ENCODE assay signal across 11 cellular contexts in the genomic region with DNA sequence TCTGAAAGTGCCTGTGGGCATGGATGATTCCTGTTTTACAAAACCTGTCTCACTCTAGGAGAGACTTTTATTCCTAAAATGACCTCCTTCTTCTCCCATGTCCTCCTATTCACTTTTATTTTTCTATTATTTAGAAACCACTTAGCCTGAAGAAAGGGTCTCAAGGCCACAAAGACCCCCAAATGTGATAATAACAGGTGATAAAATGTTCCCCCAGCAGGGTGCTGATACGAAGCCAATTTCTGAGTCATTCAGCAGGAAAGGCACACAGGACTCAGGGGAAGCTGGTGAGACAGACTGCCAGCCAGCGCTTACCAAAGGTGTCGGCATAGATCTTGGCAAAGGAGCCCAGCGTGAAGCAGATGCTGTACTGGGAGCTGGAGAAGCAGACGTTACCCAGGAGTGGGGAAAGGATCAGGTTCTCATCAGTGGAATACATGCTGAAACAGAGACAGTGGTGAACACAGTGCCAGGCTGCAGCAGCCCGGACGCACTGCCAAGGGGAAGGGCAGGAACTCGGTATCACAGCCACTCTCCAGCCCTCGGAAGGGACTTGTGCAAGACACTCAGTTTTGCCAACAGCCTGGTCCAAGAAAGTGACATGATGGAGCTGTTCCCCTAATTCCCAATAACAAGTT. TPM values are rescaled to one million over a fixed set of nuclear protein-coding genes. Genes with fewer than 3 reads are reported as not detected.
A peak's percentile ranks its signal among the peaks of the same experiment; 100 is the strongest.
DNase-seq lines count a peak whose midpoint lies in the region; ATAC-seq and TF ChIP-seq lines count a peak whose summit lies in the region.
"Had no signal": no experiment of that assay in that cellular context is flagged by ENCODE, and none has a peak within 500 bp of the region (broad histone marks: within the 10 kb centered on the region; RNA-seq: fewer than 3 reads in every experiment).

No MANE protein-coding gene starts in this region.

- no peak overlapping the region for H3K4me3 Mint-ChIP-seq in WTC11

- no peak for DNase-seq in Right ventricle myocardium inferior (ENCODE audit: missing footprints)
- no peak for DNase-seq in cardiac septum (ENCODE audit: low spot score)
- no peak for DNase-seq in WTC11 (ENCODE audit: low spot score)
- peak; percentile 4 for DNase-seq in kidney tubule cell (ENCODE audit: low spot score)
- no peak for DNase-seq in activated CD4-positive, alpha-beta T cell treated with anti-CD3 and anti-CD28 coated beads, Interleukin-2, amount 50 U/mL, for 48 hours
- DNase-seq in DMS53 (lab: John Stamatoyannopoulos, UW) = no peak
- DNase-seq in amniotic stem cell (lab: John Stamatoyannopoulos, UW) = no peak
- DNase-seq: NCI-H1436 treated with DMSO at 0.1 percent for 48 hours, right lobe of liver, trophoblast cell had no signal

- no peak for TF ChIP-seq CTCF in WTC11 (IDR thresholded peaks at IDR 0.05)

- H3K27me3 Mint-ChIP-seq in WTC11 (ENCODE audit: low read depth) = no peaks in the 10 kb centered on the region

- CTCF ChIA-PET in WTC11 (lab: Charles Lee) = no interaction called here

- POLR2A ChIA-PET in WTC11 (lab: Charles Lee) = no interaction called here

- intact Hi-C loops in Right ventricle myocardium inferior (cut with DNase I) = no loop called here
- intact Hi-C loops in cardiac septum (cut with DNase I) = no loop called here

- H3K36me3 Mint-ChIP-seq in WTC11 = peaks cover 71% of the 10 kb centered on the region

- ATAC-seq in Right ventricle myocardium inferior (peak; percentile 89), WTC11 (no peak), GM21447 (IDR thresholded peaks at IDR 0.05; ENCODE audit: unreplicated experiment) (no peak)

- H3K4me1 Mint-ChIP-seq in WTC11 = no peaks in the 10 kb centered on the region

- 0 out of 2 replicates have a peak overlapping the region, but pooled peaks have one; percentile 7 for H3K27ac Mint-ChIP-seq in WTC11

- no peaks in the 10 kb centered on the region for H3K9me3 Mint-ChIP-seq in WTC11

TF ChIP-seq in WTC11, 78 proteins besides CTCF, POLR2A, EP300 and RAD21:
- TF ChIP-seq CREB1 (CRISPR knock-in tag; IDR thresholded peaks at IDR 0.05) = no peak
- TF ChIP-seq, protein P1, sequence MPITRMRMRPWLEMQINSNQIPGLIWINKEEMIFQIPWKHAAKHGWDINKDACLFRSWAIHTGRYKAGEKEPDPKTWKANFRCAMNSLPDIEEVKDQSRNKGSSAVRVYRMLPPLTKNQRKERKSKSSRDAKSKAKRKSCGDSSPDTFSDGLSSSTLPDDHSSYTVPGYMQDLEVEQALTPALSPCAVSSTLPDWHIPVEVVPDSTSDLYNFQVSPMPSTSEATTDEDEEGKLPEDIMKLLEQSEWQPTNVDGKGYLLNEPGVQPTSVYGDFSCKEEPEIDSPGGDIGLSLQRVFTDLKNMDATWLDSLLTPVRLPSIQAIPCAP (CRISPR knock-in tag; IDR thresholded peaks at IDR 0.05) = no peak
- no peak for TF ChIP-seq CBFB (CRISPR knock-in tag; IDR thresholded peaks at IDR 0.05; ENCODE audit: low read depth)
- TF ChIP-seq, protein P2, sequence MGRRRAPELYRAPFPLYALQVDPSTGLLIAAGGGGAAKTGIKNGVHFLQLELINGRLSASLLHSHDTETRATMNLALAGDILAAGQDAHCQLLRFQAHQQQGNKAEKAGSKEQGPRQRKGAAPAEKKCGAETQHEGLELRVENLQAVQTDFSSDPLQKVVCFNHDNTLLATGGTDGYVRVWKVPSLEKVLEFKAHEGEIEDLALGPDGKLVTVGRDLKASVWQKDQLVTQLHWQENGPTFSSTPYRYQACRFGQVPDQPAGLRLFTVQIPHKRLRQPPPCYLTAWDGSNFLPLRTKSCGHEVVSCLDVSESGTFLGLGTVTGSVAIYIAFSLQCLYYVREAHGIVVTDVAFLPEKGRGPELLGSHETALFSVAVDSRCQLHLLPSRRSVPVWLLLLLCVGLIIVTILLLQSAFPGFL (CRISPR knock-in tag; IDR thresholded peaks at IDR 0.05; ENCODE audit: borderline replicate concordance) = no peak
- TF ChIP-seq TEAD4 (CRISPR knock-in tag; IDR thresholded peaks at IDR 0.05) = no peak
- no peak for TF ChIP-seq TP53 (CRISPR knock-in tag; IDR thresholded peaks at IDR 0.05)
- no peak for TF ChIP-seq ELF4 (CRISPR knock-in tag; IDR thresholded peaks at IDR 0.05; ENCODE audit: low read depth)
- no peak for TF ChIP-seq ESRRA (CRISPR knock-in tag; IDR thresholded peaks at IDR 0.05; ENCODE audit: borderline replicate concordance)
- TF ChIP-seq ZBTB43 (CRISPR knock-in tag; IDR thresholded peaks at IDR 0.05) = no peak
- TF ChIP-seq NFE2L1 (CRISPR knock-in tag; IDR thresholded peaks at IDR 0.05) = no peak
- TF ChIP-seq, protein P3, sequence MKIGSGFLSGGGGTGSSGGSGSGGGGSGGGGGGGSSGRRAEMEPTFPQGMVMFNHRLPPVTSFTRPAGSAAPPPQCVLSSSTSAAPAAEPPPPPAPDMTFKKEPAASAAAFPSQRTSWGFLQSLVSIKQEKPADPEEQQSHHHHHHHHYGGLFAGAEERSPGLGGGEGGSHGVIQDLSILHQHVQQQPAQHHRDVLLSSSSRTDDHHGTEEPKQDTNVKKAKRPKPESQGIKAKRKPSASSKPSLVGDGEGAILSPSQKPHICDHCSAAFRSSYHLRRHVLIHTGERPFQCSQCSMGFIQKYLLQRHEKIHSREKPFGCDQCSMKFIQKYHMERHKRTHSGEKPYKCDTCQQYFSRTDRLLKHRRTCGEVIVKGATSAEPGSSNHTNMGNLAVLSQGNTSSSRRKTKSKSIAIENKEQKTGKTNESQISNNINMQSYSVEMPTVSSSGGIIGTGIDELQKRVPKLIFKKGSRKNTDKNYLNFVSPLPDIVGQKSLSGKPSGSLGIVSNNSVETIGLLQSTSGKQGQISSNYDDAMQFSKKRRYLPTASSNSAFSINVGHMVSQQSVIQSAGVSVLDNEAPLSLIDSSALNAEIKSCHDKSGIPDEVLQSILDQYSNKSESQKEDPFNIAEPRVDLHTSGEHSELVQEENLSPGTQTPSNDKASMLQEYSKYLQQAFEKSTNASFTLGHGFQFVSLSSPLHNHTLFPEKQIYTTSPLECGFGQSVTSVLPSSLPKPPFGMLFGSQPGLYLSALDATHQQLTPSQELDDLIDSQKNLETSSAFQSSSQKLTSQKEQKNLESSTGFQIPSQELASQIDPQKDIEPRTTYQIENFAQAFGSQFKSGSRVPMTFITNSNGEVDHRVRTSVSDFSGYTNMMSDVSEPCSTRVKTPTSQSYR (CRISPR knock-in tag; IDR thresholded peaks at IDR 0.05) = no peak
- TF ChIP-seq SMAD4 (CRISPR knock-in tag; IDR thresholded peaks at IDR 0.05) = no peak
- TF ChIP-seq ETV6 (CRISPR knock-in tag; IDR thresholded peaks at IDR 0.05) = no peak
- TF ChIP-seq, protein P4, sequence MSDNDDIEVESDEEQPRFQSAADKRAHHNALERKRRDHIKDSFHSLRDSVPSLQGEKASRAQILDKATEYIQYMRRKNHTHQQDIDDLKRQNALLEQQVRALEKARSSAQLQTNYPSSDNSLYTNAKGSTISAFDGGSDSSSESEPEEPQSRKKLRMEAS (CRISPR knock-in tag; IDR thresholded peaks at IDR 0.05) = no peak
- TF ChIP-seq ZNF317 (CRISPR knock-in tag; IDR thresholded peaks at IDR 0.05; ENCODE audit: borderline replicate concordance, low read depth) = no peak

RNA-seq across cellular contexts. Expression of gene HIGD1B, which starts 24.6 kb away (rescaled TPM):
- total RNA-seq in Right ventricle myocardium inferior (20.4 TPM), cardiac septum (10.3 TPM), WTC11 (2021) (not detected in 3 replicates)
- total RNA-seq: right lobe of liver had no signal

RNA-seq across cellular contexts. Expression of gene EFTUD2, which starts 27.0 kb away (rescaled TPM):
- 68.1 TPM for total RNA-seq in Right ventricle myocardium inferior
- 62.0 TPM for total RNA-seq in cardiac septum
- total RNA-seq in WTC11 (2021) = 128 to 162 TPM (median 148 TPM) in 3 replicates

RNA-seq across cellular contexts. Expression of gene GJC1, which starts 42.2 kb away (rescaled TPM):
- total RNA-seq in Right ventricle myocardium inferior = 21.9 TPM
- 32.0 TPM for total RNA-seq in cardiac septum
- 102 to 107 TPM (median 104 TPM) in 3 replicates for total RNA-seq in WTC11 (2021)

RNA-seq across cellular contexts. Expression of gene GFAP, which starts 43.0 kb away (rescaled TPM):
- 3.7 TPM for total RNA-seq in Right ventricle myocardium inferior
- total RNA-seq in cardiac septum = 7.0 TPM
- 1.5 to 2.2 TPM (median 1.6 TPM) in 3 replicates for total RNA-seq in WTC11 (2021)
